In genomic region chr2:37878536-37878935, GRCh38 we compare ENCODE assay signal across 10 cellular contexts.
"Had no signal": no experiment of that assay in that cellular context is flagged by ENCODE, and none has a peak within 500 bp of the region (broad histone marks: within the 10 kb centered on the region; RNA-seq: fewer than 3 reads in every experiment).

No MANE protein-coding gene starts in this region.

- H3K9me3 ChIP-seq: HAP-1 had no signal

- H3K36me3 ChIP-seq: HAP-1 had no signal

- ATAC-seq: GM23338 had no signal

- H3K4me1 ChIP-seq: HAP-1 had no signal

- H3K4me3 ChIP-seq: GM23248, GM23338, HAP-1 had no signal

- DNase-seq: GM23248, GOT3, H7, H9, HCEC 1CT, HFFc6 had no signal

- FAIRE-seq: H1, H54 had no signal

- H3K27ac ChIP-seq: GM23248 had no signal
